Comparison of ENCODE assay signal across 1 cellular context in the genomic region with DNA sequence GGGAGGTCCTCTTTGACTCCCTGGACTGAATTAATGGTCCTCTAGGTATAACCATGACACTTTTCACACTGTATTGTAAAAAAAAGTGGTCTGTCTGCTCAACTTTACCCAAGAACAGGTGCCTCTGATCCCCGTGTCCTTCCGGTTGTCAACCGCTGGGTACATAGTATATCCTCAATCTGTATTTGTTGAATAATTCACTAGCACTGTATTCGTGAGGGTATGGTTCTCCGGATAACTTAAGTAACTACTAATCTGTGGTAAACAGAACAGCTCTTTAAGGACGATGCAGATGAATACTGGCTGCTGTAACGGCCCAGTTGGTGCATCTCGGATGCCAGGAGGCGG.
TF ChIP-seq lines count a peak whose summit lies in the region.

No MANE protein-coding gene starts in this region.

TF ChIP-seq in GM12878, 131 proteins besides CTCF, POLR2A, EP300 and RAD21:
- TF ChIP-seq E4F1 (IDR thresholded peaks at IDR 0.05; ENCODE audit: borderline replicate concordance, partially characterized antibody) (no peak), ZBTB40 (IDR thresholded peaks at IDR 0.05; ENCODE audit: borderline replicate concordance) (peak; percentile 29; the same call in 1 of the 2 replicates), TCF3 (IDR thresholded peaks at IDR 0.05; ENCODE audit: borderline replicate concordance, insufficient read depth, low read depth, low read length) (no peak), IKZF2 (IDR thresholded peaks at IDR 0.05) (peak in 1 of 2 experiments; percentile 34; a peak in 1 of 4 replicates), SKIL (IDR thresholded peaks at IDR 0.05; ENCODE audit: low read depth, poor library complexity, severe bottlenecking) (peak; percentile 28), RAD51 (IDR thresholded peaks at IDR 0.05) (peak; percentile 50; the same call in 1 of the 2 replicates), ZSCAN29 (IDR thresholded peaks at IDR 0.05) (0 out of 2 replicates have a peak, but pooled peaks have one; percentile 43)
- TF ChIP-seq, protein P1, sequence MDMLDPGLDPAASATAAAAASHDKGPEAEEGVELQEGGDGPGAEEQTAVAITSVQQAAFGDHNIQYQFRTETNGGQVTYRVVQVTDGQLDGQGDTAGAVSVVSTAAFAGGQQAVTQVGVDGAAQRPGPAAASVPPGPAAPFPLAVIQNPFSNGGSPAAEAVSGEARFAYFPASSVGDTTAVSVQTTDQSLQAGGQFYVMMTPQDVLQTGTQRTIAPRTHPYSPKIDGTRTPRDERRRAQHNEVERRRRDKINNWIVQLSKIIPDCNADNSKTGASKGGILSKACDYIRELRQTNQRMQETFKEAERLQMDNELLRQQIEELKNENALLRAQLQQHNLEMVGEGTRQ (IDR thresholded peaks at IDR 0.05; ENCODE audit: borderline replicate concordance, low read depth, low read length): no peak
- TF ChIP-seq, protein P2, sequence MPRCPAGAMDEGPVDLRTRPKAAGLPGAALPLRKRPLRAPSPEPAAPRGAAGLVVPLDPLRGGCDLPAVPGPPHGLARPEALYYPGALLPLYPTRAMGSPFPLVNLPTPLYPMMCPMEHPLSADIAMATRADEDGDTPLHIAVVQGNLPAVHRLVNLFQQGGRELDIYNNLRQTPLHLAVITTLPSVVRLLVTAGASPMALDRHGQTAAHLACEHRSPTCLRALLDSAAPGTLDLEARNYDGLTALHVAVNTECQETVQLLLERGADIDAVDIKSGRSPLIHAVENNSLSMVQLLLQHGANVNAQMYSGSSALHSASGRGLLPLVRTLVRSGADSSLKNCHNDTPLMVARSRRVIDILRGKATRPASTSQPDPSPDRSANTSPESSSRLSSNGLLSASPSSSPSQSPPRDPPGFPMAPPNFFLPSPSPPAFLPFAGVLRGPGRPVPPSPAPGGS (IDR thresholded peaks at IDR 0.05; ENCODE audit: borderline replicate concordance, insufficient read depth, low read depth, low read length, poor library complexity, severe bottlenecking): no peak
